10 cellular contexts compared by ENCODE assay signal in genomic region chr3:170614214-170614966, GRCh38. TPM values are rescaled to one million over a fixed set of nuclear protein-coding genes. Genes with fewer than 3 reads are reported as not detected.
DNase-seq lines count a peak whose midpoint lies in the region; ATAC-seq and TF ChIP-seq lines count a peak whose summit lies in the region.
"Had no signal": no experiment of that assay in that cellular context is flagged by ENCODE, and none has a peak within 500 bp of the region (broad histone marks: within the 10 kb centered on the region; RNA-seq: fewer than 3 reads in every experiment).

No MANE protein-coding gene starts in this region.

- peak; percentile 71 for DNase-seq in H4 (ENCODE audit: low spot score)
- peak; percentile 91 for DNase-seq in RPMI7951 (ENCODE audit: low read depth)
- peak; percentile 88 for DNase-seq in fibroblast of pulmonary artery (ENCODE audit: low read depth)
- peak; percentile 65 for DNase-seq in putamen (ENCODE audit: low spot score)
- no peak for DNase-seq in activated CD8-positive, alpha-beta T cell treated with anti-CD3 and anti-CD28 coated beads for 36 hours
- no peak for DNase-seq in iPS-NIHi11 (ENCODE audit: low spot score)
- DNase-seq in CD4-positive, alpha-beta memory T cell = no peak
- DNase-seq: activated naive CD4-positive, alpha-beta T cell had no signal

- H3K27me3 ChIP-seq in CD4-positive, alpha-beta memory T cell (ENCODE audit: insufficient read depth, low read length) = no peaks in the 10 kb centered on the region

- no peak overlapping the region for H3K4me3 Mint-ChIP-seq in activated CD8-positive, alpha-beta T cell treated with anti-CD3 and anti-CD28 coated beads for 36 hours
- H3K4me3 Mint-ChIP-seq in CD4-positive, alpha-beta memory T cell = no peak overlapping the region

- CTCF ChIA-PET in activated CD8-positive, alpha-beta T cell treated with anti-CD3 and anti-CD28 coated beads for 36 hours (lab: Charles Lee) = no interaction called here
- CTCF ChIA-PET in CD4-positive, alpha-beta memory T cell (lab: Charles Lee; ENCODE audit: partially characterized antibody) = no interaction called here

- H3K27ac ChIP-seq in CD4-positive, alpha-beta memory T cell (ENCODE audit: low read depth, low read length) = no peak overlapping the region

- H3K4me1 ChIP-seq in CD4-positive, alpha-beta memory T cell (ENCODE audit: insufficient read depth, low read length) = no peaks in the 10 kb centered on the region

- no peaks in the 10 kb centered on the region for H3K27me3 Mint-ChIP-seq in activated CD8-positive, alpha-beta T cell treated with anti-CD3 and anti-CD28 coated beads for 36 hours
- H3K27me3 Mint-ChIP-seq in CD4-positive, alpha-beta memory T cell = peaks cover 5 to 7% of the 10 kb centered on the region in 2 donors

- H3K36me3 Mint-ChIP-seq in activated CD8-positive, alpha-beta T cell treated with anti-CD3 and anti-CD28 coated beads for 36 hours (ENCODE audit: low read depth) = no peaks in the 10 kb centered on the region
- no peaks in the 10 kb centered on the region for H3K36me3 Mint-ChIP-seq in CD4-positive, alpha-beta memory T cell

- no peaks in the 10 kb centered on the region for H3K4me1 Mint-ChIP-seq in activated CD8-positive, alpha-beta T cell treated with anti-CD3 and anti-CD28 coated beads for 36 hours (ENCODE audit: low read depth)
- H3K4me1 Mint-ChIP-seq in CD4-positive, alpha-beta memory T cell = no peaks in the 10 kb centered on the region

- H3K4me3 ChIP-seq in fibroblast of pulmonary artery (replicated peaks; ENCODE audit: low read depth, low read length) = no peak overlapping the region
- H3K4me3 ChIP-seq in CD4-positive, alpha-beta memory T cell (ENCODE audit: low read length in 2 of 2) = no peak overlapping the region
- H3K4me3 ChIP-seq: GM12878 had no signal

- H3K9me3 Mint-ChIP-seq in activated CD8-positive, alpha-beta T cell treated with anti-CD3 and anti-CD28 coated beads for 36 hours = no peaks in the 10 kb centered on the region
- peaks cover 0 to 8% (median 0%) of the 10 kb centered on the region in 8 donors for H3K9me3 Mint-ChIP-seq in CD4-positive, alpha-beta memory T cell

- intact Hi-C loops in activated CD8-positive, alpha-beta T cell treated with anti-CD3 and anti-CD28 coated beads for 36 hours (cut with micrococcal nuclease) = no loop called here
- intact Hi-C loops in CD4-positive, alpha-beta memory T cell (cut with micrococcal nuclease) = no loop called here

- H3K9me3 ChIP-seq in CD4-positive, alpha-beta memory T cell (ENCODE audit: control insufficient read depth in 1 of 2, low read length in 2 of 2) = no peaks in the 10 kb centered on the region

- no peak for TF ChIP-seq CTCF in fibroblast of pulmonary artery (IDR thresholded peaks at IDR 0.05; ENCODE audit: low read length, missing control alignments)
- TF ChIP-seq CTCF in activated CD8-positive, alpha-beta T cell treated with anti-CD3 and anti-CD28 coated beads for 36 hours (IDR thresholded peaks at IDR 0.05) = no peak

- ATAC-seq in HG02623 (IDR thresholded peaks at IDR 0.05; ENCODE audit: unreplicated experiment) = no peak
- no peak for ATAC-seq in activated CD8-positive, alpha-beta T cell treated with anti-CD3 and anti-CD28 coated beads for 36 hours
- ATAC-seq: GM12878 had no signal

- no peaks in the 10 kb centered on the region for H3K36me3 ChIP-seq in CD4-positive, alpha-beta memory T cell (ENCODE audit: insufficient read depth, low read length)

- POLR2A ChIA-PET in activated CD8-positive, alpha-beta T cell treated with anti-CD3 and anti-CD28 coated beads for 36 hours (lab: Charles Lee) = interaction anchor here (1.1 kb wide), 1 partner anchor 41 kb away, joined by 3 read pairs; no protein-coding TSS in a partner anchor
- POLR2A ChIA-PET in CD4-positive, alpha-beta memory T cell (lab: Charles Lee; ENCODE audit: partially characterized antibody) = no interaction called here

- H3K27ac Mint-ChIP-seq in activated CD8-positive, alpha-beta T cell treated with anti-CD3 and anti-CD28 coated beads for 36 hours = no peak overlapping the region
- no peak overlapping the region for H3K27ac Mint-ChIP-seq in CD4-positive, alpha-beta memory T cell

RNA-seq across cellular contexts. Expression of gene SLC7A14, which starts 28.5 kb away (rescaled TPM):
- total RNA-seq in H4 (2014; rRNA removed; shearing (Covaris generic)) = not detected in 2 replicates
- total RNA-seq in RPMI7951 (2014; rRNA removed; shearing (Covaris generic)) = 0.12 TPM in 1 of 2 replicates, not detected in the other
- not detected for total RNA-seq in activated CD8-positive, alpha-beta T cell treated with anti-CD3 and anti-CD28 coated beads for 36 hours
- not detected for total RNA-seq in CD4-positive, alpha-beta memory T cell
- not detected for polyA plus RNA-seq in CD4-positive, alpha-beta memory T cell
- total RNA-seq: GM12878 had no signal
- polyA plus RNA-seq: GM12878 had no signal

Comparison
In these comparisons a context has a peak if more than half of its experiments do, and no peak if none do; other contexts are left out.
1. DNase-seq: peak in H4 (single experiment), RPMI7951 (single experiment), fibroblast of pulmonary artery (single experiment) and putamen (single experiment); none in activated CD8-positive, alpha-beta T cell treated with anti-CD3 and anti-CD28 coated beads for 36 hours (single experiment), iPS-NIHi11 (single experiment) and CD4-positive, alpha-beta memory T cell (0 of 5).